In the genomic region with DNA sequence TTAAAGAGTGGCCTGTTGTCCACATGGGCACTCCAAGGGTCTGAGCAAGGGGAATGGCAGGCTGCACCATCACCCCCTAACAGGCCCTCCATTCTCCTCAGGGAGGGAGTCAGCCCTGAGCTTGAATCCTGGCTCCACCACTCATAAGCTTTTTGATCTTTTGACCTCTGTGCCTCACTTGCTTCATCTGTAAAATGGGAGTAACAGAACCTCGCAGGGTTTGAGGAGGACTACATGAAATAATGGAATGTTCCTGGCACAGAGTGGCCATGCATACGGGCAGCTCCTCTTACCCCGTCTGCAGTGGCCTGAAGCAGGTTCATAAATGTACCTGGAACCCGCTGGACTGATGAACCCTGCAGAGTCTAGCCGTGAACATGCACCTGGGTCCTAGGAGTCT, we compare ENCODE assay signal across 35 cellular contexts. TPM values are rescaled to one million over a fixed set of nuclear protein-coding genes. Genes with fewer than 3 reads are reported as not detected.
"Had no signal": no experiment of that assay in that cellular context is flagged by ENCODE, and none has a peak within 500 bp of the region (broad histone marks: within the 10 kb centered on the region; RNA-seq: fewer than 3 reads in every experiment).

No MANE protein-coding gene starts in this region.

- H3K27me3 ChIP-seq: brain microvascular endothelial cell, esophagus squamous epithelium, gastroesophageal sphincter had no signal

- DNase-seq: activated B cell treated with CpG ODN at 0.5 μM for 24 hours; activated CD4-positive, alpha-beta T cell treated with anti-CD3 and anti-CD28 coated beads for 48 hours; activated CD4-positive, alpha-beta T cell treated with anti-CD3 and anti-CD28 coated beads, Interleukin-2, amount 50 U/mL, for 1 hour; activated CD4-positive, alpha-beta T cell treated with anti-CD3 and anti-CD28 coated beads, Interleukin-2, amount 50 U/mL, for 48 hours; activated CD8-positive, alpha-beta memory T cell treated with anti-CD3 and anti-CD28 coated beads for 24 hours; activated CD8-positive, alpha-beta T cell treated with anti-CD3 and anti-CD28 coated beads for 36 hours; activated effector memory CD4-positive, alpha-beta T cell treated with Interleukin-2 at 50 U/mL for 16 hours; activated gamma-delta T cell treated with Interleukin-2 at 50 U/mL for 16 hours; activated naive CD4-positive, alpha-beta T cell treated with anti-CD3 and anti-CD28 coated beads, Interleukin-2, amount 50 U/mL, for 16 hours; activated naive CD4-positive, alpha-beta T cell treated with Interleukin-2 at 50 U/mL for 16 hours; activated T-cell treated with anti-CD3 and anti-CD28 coated beads, Interleukin-2, amount 50 U/mL, for 4 hours; amniotic stem cell; anterior cingulate cortex; brain microvascular endothelial cell; caudate nucleus; cortex of kidney; dermis blood vessel endothelial cell; effector CD4-positive, alpha-beta T cell; effector memory CD8-positive, alpha-beta T cell; esophagus squamous epithelium; foreskin melanocyte; T-helper 1 cell; T-helper 17 cell; T1000; WERI-Rb-1 had no signal

- H3K9me3 ChIP-seq: esophagus squamous epithelium, gastroesophageal sphincter had no signal

- H3K4me3 ChIP-seq: esophagus squamous epithelium, gastroesophageal sphincter had no signal

- ATAC-seq: activated CD4-positive, CD25-positive, alpha-beta regulatory T cell treated with anti-CD3 and anti-CD28 coated beads, Interleukin-2, amount 50 U/mL, for 24 hours; activated CD8-positive, alpha-beta T cell treated with anti-CD3 and anti-CD28 coated beads for 36 hours; activated T-cell treated with anti-CD3 and anti-CD28 coated beads, Interleukin-2, amount 50 U/mL, for 4 hours; activated T-helper 17 cell treated with anti-CD3 and anti-CD28 coated beads, Interleukin-2, amount 50 U/mL, for 72 hours; effector memory CD8-positive, alpha-beta T cell; gastroesophageal sphincter; T-helper 17 cell had no signal

- FAIRE-seq: astrocyte, colon, endothelial cell of umbilical vein had no signal

- H3K36me3 ChIP-seq: brain microvascular endothelial cell, esophagus squamous epithelium, WERI-Rb-1 had no signal

- H3K27ac ChIP-seq: brain microvascular endothelial cell, epithelial cell of prostate, esophagus squamous epithelium, gastroesophageal sphincter, WERI-Rb-1 had no signal

RNA-seq across cellular contexts. Expression of gene SMPDL3B, which starts 22.9 kb away (rescaled TPM):
- total RNA-seq: activated B cell treated with CpG ODN at 0.5 μM for 24 hours, endothelial cell of umbilical vein, fibroblast of villous mesenchyme, glomerular endothelial cell, T-helper 17 cell had no signal
- polyA plus RNA-seq: fibroblast of lung had no signal
